Comparison of ENCODE assay signal across 30 cellular contexts in genomic region chr11:35261197-35261596, GRCh38.
A peak's percentile ranks its signal among the peaks of the same experiment; 100 is the strongest.
DNase-seq lines count a peak whose midpoint lies in the region; ATAC-seq, FAIRE-seq and TF ChIP-seq lines count a peak whose summit lies in the region.
"Had no signal": no experiment of that assay in that cellular context is flagged by ENCODE, and none has a peak within 500 bp of the region (broad histone marks: within the 10 kb centered on the region; RNA-seq: fewer than 3 reads in every experiment).

No MANE protein-coding gene starts in this region.

- H3K4me1 Mint-ChIP-seq in MCF 10A (ENCODE audit: insufficient read depth, unreplicated experiment) = no peaks in the 10 kb centered on the region
- peaks cover 12 to 16% of the 10 kb centered on the region in 2 donors for H3K4me1 Mint-ChIP-seq in natural killer cell treated with Interleukin-12 subunit alpha and Interleukin-12 subunit beta and Interleukin-15 and Interleukin-18, amount 100 ng/mL, for 72 hours (ENCODE audit: low read depth in 2 of 2)
- H3K4me1 Mint-ChIP-seq: GM23338 had no signal

- POLR2A ChIA-PET in MCF 10A (lab: Yijun Ruan, JAX) (interaction anchor here (0.7 to 2.1 kb wide), 14 partner anchors 9 to 231 kb away, joined by 3 to 10 read pairs (median 5); no protein-coding TSS in a partner anchor), GM12878 (lab: Charles Lee) (no interaction called here)

- no peak for TF ChIP-seq EP300 in GM12878 (IDR thresholded peaks at IDR 0.05; ENCODE audit: borderline replicate concordance in 1 of 2, control insufficient read depth in 1 of 2, low read depth in 2 of 2, low read length in 2 of 2)

- H3K27me3 Mint-ChIP-seq in MCF 10A (ENCODE audit: insufficient read depth, unreplicated experiment) = no peaks in the 10 kb centered on the region
- peaks cover 7% of the 10 kb centered on the region in 2 donors for H3K27me3 Mint-ChIP-seq in natural killer cell treated with Interleukin-12 subunit alpha and Interleukin-12 subunit beta and Interleukin-15 and Interleukin-18, amount 100 ng/mL, for 72 hours

- H3K36me3 ChIP-seq in breast epithelium (no peaks in the 10 kb centered on the region), GM12878 (ENCODE audit: control insufficient read depth in 2 of 2, insufficient read depth in 2 of 2, low read length in 1 of 2) (no peaks in the 10 kb centered on the region)
- H3K36me3 ChIP-seq: cardiac muscle cell, lower lobe of right lung, Peyer's patch, suprapubic skin, upper lobe of right lung had no signal

- H3K27me3 ChIP-seq in breast epithelium (no peaks in the 10 kb centered on the region), GM12878 (replicated peaks in 1 of 2; ENCODE audit: control insufficient read depth in 2 of 2, insufficient read depth in 2 of 2, low read length in 1 of 2) (no peaks in the 10 kb centered on the region)
- H3K27me3 ChIP-seq: cardiac muscle cell, Peyer's patch, suprapubic skin, upper lobe of right lung had no signal

- no peak overlapping the region for H3K4me2 ChIP-seq in GM12878 (ENCODE audit: control insufficient read depth, insufficient read depth)
- H3K4me2 ChIP-seq: GM23338, KMS-11 had no signal

- H3K9ac ChIP-seq in GM12878 (ENCODE audit: control insufficient read depth, insufficient read depth, low read length) = no peak overlapping the region
- H3K9ac ChIP-seq: KMS-11 had no signal

- intact Hi-C loops in MCF 10A (cut with micrococcal nuclease) (no loop called here), breast epithelium (cut with DNase I; ENCODE audit: low total_unique reads) (no loop called here), GM12878 (cut with micrococcal nuclease; ENCODE audit: unreplicated experiment) (no loop called here), sciatic nerve (cut with DNase I) (no loop called here)

- peak; percentile 47 for TF ChIP-seq RAD21 in GM12878 (IDR thresholded peaks at IDR 0.05; ENCODE audit: insufficient read depth, low read depth, low read length)

- TF ChIP-seq POLR2A in breast epithelium (IDR thresholded peaks at IDR 0.05) (no peak), GM12878 (IDR thresholded peaks at IDR 0.05; ENCODE audit: low read depth, low read length) (no peak)

- no peak for TF ChIP-seq CTCF in MCF 10A (IDR thresholded peaks at IDR 0.05; ENCODE audit: unreplicated experiment)
- no peak for TF ChIP-seq CTCF in breast epithelium (IDR thresholded peaks at IDR 0.05)
- TF ChIP-seq CTCF in GM12878 (IDR thresholded peaks at IDR 0.05 in 2 of 3, conservative IDR thresholded peaks at IDR 0.05 in 1 of 3; ENCODE audit: control insufficient read depth in 2 of 3, extremely low read depth in 1 of 3, insufficient read depth in 1 of 3, low read depth in 3 of 3, low read length in 3 of 3) = no peak

- no peaks in the 10 kb centered on the region for H3K36me3 Mint-ChIP-seq in MCF 10A (ENCODE audit: insufficient read depth, unreplicated experiment)
- H3K36me3 Mint-ChIP-seq in natural killer cell treated with Interleukin-12 subunit alpha and Interleukin-12 subunit beta and Interleukin-15 and Interleukin-18, amount 100 ng/mL, for 72 hours = no peaks in the 10 kb centered on the region

- RAD21 ChIA-PET in GM12878 (lab: Charles Lee; ENCODE audit: unreplicated experiment) = interaction anchor here (0.8 to 1.6 kb wide), 5 partner anchors 19 to 74 kb away, joined by 3 to 4 read pairs (median 3); no protein-coding TSS in a partner anchor

- no peak overlapping the region for H2AFZ ChIP-seq in GM12878 (ENCODE audit: control insufficient read depth, low read depth, low read length)
- H2AFZ ChIP-seq: GM23338 had no signal

- no peaks in the 10 kb centered on the region for H3K4me1 ChIP-seq in breast epithelium
- H3K4me1 ChIP-seq in GM12878 (ENCODE audit: control insufficient read depth, insufficient read depth, low read length) = peaks cover 11% of the 10 kb centered on the region

- no peaks in the 10 kb centered on the region for H3K9me3 Mint-ChIP-seq in MCF 10A (ENCODE audit: unreplicated experiment)
- H3K9me3 Mint-ChIP-seq in natural killer cell treated with Interleukin-12 subunit alpha and Interleukin-12 subunit beta and Interleukin-15 and Interleukin-18, amount 100 ng/mL, for 72 hours = no peaks in the 10 kb centered on the region
- H3K9me3 Mint-ChIP-seq: activated T-helper 2 cell treated with anti-CD3 and anti-CD28 coated beads, Interferon-gamma antibody, Interleukin-2, Interleukin-4, amounts not matched to agents 10 μg/mL and 5 μg/mL and 100 μg/mL, durations not matched to agents 14 hours and 24 hours and 36 hours; GM23338 had no signal

- WGBS in GM12878 (ENCODE audit: insufficient coverage, insufficient replicate concordance, low lambda C conversion rate, missing lambda C conversion rate) = 100% methylated on average over 1 of the region's 1 CpG

- in situ Hi-C loops in GM12878 (cut with MboI) = no loop called here

- peak overlapping the region; percentile 41 for H3K27ac Mint-ChIP-seq in MCF 10A (ENCODE audit: low read depth, unreplicated experiment)
- no peak overlapping the region for H3K27ac Mint-ChIP-seq in natural killer cell treated with Interleukin-12 subunit alpha and Interleukin-12 subunit beta and Interleukin-15 and Interleukin-18, amount 100 ng/mL, for 72 hours
- H3K27ac Mint-ChIP-seq: activated T-helper 2 cell treated with anti-CD3 and anti-CD28 coated beads, Interferon-gamma antibody, Interleukin-2, Interleukin-4, amounts not matched to agents 10 μg/mL and 5 μg/mL and 100 μg/mL, durations not matched to agents 14 hours and 24 hours and 36 hours; GM23338 had no signal

- SMC1A ChIA-PET in GM12878 (lab: Charles Lee; ENCODE audit: uncharacterized antibody, unreplicated experiment) = interaction anchor here (0.6 to 1.9 kb wide), 11 partner anchors 19 to 808 kb away, joined by 3 to 11 read pairs (median 4); no protein-coding TSS in a partner anchor

- CTCF ChIA-PET in MCF 10A (lab: Yijun Ruan, JAX) = interaction anchor here (0.6 to 5.8 kb wide), 14 partner anchors 11 to 341 kb away, joined by 3 to 98 read pairs (median 3); no protein-coding TSS in a partner anchor
- CTCF ChIA-PET in GM12878 (lab: Yijun Ruan, JAX) = interaction anchor here (0.9 to 2.4 kb wide), 7 partner anchors 45 to 335 kb away, joined by 3 to 10 read pairs (median 3); no protein-coding TSS in a partner anchor

- H3K27ac ChIP-seq in breast epithelium (no peak overlapping the region), GM12878 (ENCODE audit: control insufficient read depth, insufficient read depth) (no peak overlapping the region)
- H3K27ac ChIP-seq: cardiac muscle cell, KMS-11, lower lobe of right lung, Peyer's patch, skin epidermis, suprapubic skin, upper lobe of right lung had no signal

- BruUV-seq in MCF 10A (replicated peaks; lab: Mats Ljungman, UMichigan) (no TSS peak), GM12878 (replicated peaks; lab: Mats Ljungman, UMichigan) (no TSS peak)

- no peak for DNase-seq in MCF 10A (ENCODE audit: unreplicated experiment)
- DNase-seq in breast epithelium (ENCODE audit: low spot score in 2 of 2) = no peak
- no peak for DNase-seq in GM12878 (ENCODE audit: low read depth, low spot score)
- no peak for DNase-seq in natural killer cell treated with Interleukin-12 subunit alpha and Interleukin-12 subunit beta and Interleukin-15 and Interleukin-18, amount 100 ng/mL, for 72 hours (ENCODE audit: low spot score)
- no peak for DNase-seq in stimulated activated CD4-positive, alpha-beta T cell treated with anti-CD3 and anti-CD28 coated beads, Interleukin-2, amount 100 ng/mL, for 48 hours
- DNase-seq in RPMI8226 = no peak
- DNase-seq in sciatic nerve (ENCODE audit: low spot score) = no peak
- DNase-seq: activated CD4-positive, alpha-beta T cell treated with anti-CD3 and anti-CD28 coated beads for 4 hours; activated naive CD4-positive, alpha-beta T cell treated with anti-CD3 and anti-CD28 coated beads, Interleukin-2, amount 50 U/mL, for 16 hours; activated T-cell treated with anti-CD3 and anti-CD28 coated beads for 4 hours; amygdala; DND-41; effector memory CD4-positive, alpha-beta T cell; foreskin melanocyte; lower lobe of right lung; naive thymus-derived CD4-positive, alpha-beta T cell; NCI-H2029 treated with DMSO at 0.1 percent for 48 hours; NCI-H526; Peyer's patch; SIG-M5; stimulated activated naive CD4-positive, alpha-beta T cell treated with Interleukin-2 at 50 U/mL for 16 hours; T-helper 9 cell; upper lobe of right lung had no signal

- no peaks in the 10 kb centered on the region for H3K79me2 ChIP-seq in GM12878 (ENCODE audit: control insufficient read depth, insufficient read depth, low read length)

- ATAC-seq in GM12878 = no peak
- no peak for ATAC-seq in natural killer cell treated with Interleukin-12 subunit alpha and Interleukin-12 subunit beta and Interleukin-15 and Interleukin-18, amount 100 ng/mL, for 72 hours
- no peak for ATAC-seq in sciatic nerve
- ATAC-seq: GM23338; naive thymus-derived CD4-positive, alpha-beta T cell; upper lobe of right lung had no signal

- H3K4me3 ChIP-seq in breast epithelium (no peak overlapping the region), GM12878 (no peak overlapping the region)
- H3K4me3 ChIP-seq: cardiac muscle cell, GM23338, lower lobe of right lung, Peyer's patch, skin epidermis, suprapubic skin, upper lobe of right lung had no signal

- H3K9me3 ChIP-seq in breast epithelium (no peaks in the 10 kb centered on the region), GM12878 (replicated peaks; ENCODE audit: control insufficient read depth, insufficient read depth, low read length) (no peaks in the 10 kb centered on the region)
- H3K9me3 ChIP-seq: lower lobe of right lung, Peyer's patch, suprapubic skin, upper lobe of right lung had no signal

- FAIRE-seq in GM12878 (lab: Jason Lieb, UNC) = no peak
- peak; percentile 70 for FAIRE-seq in islet of Langerhans (lab: Jason Lieb, UNC)

- no peaks in the 10 kb centered on the region for H4K20me1 ChIP-seq in GM12878 (ENCODE audit: control insufficient read depth, insufficient read depth)

- H3K4me3 Mint-ChIP-seq in MCF 10A (ENCODE audit: unreplicated experiment) = no peak overlapping the region
- H3K4me3 Mint-ChIP-seq in natural killer cell treated with Interleukin-12 subunit alpha and Interleukin-12 subunit beta and Interleukin-15 and Interleukin-18, amount 100 ng/mL, for 72 hours = no peak overlapping the region
- H3K4me3 Mint-ChIP-seq: GM23338; naive thymus-derived CD4-positive, alpha-beta T cell had no signal

TF ChIP-seq in GM12878, 131 proteins besides CTCF, POLR2A, EP300 and RAD21 (continues in another document):
- TF ChIP-seq SUZ12 (IDR thresholded peaks at IDR 0.05; ENCODE audit: unreplicated experiment) (no peak), GABPA (IDR thresholded peaks at IDR 0.05; ENCODE audit: low read depth) (no peak), TCF3 (IDR thresholded peaks at IDR 0.05; ENCODE audit: borderline replicate concordance, insufficient read depth, low read depth, low read length) (no peak), RFX5 (IDR thresholded peaks at IDR 0.05; ENCODE audit: low read depth, low read length) (no peak), FOS (IDR thresholded peaks at IDR 0.05; ENCODE audit: borderline replicate concordance, extremely low read depth, insufficient read length) (no peak)
